Comparison of ENCODE assay signal across 9 cellular contexts in the genomic region with DNA sequence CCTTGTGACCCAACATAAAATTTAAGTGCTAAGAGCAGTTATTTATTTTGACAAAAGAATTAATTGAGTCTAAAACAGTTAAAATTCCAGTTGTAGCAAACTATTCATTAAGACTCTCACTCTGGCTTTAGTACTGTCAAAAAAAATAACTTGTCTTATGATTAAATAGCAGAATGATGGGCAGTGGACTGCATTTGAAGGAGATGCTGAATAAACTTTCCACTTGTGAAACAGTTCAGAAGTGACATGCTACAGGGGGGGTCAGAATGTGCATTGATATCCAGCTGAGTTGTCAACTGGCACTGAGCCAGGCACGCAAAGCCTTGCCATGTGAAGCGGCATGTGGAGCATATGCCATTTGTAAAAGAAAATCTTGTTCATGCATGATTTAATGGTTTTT.
DNase-seq lines count a peak whose midpoint lies in the region; ATAC-seq and TF ChIP-seq lines count a peak whose summit lies in the region.
"Had no signal": no experiment of that assay in that cellular context is flagged by ENCODE, and none has a peak within 500 bp of the region (broad histone marks: within the 10 kb centered on the region; RNA-seq: fewer than 3 reads in every experiment).

No MANE protein-coding gene starts in this region.

- intact Hi-C loops in psoas muscle (cut with DNase I): loop anchor here in 1 of 2 donors (10.0 kb wide), 1 partner anchor 117 kb away; no protein-coding TSS in a partner anchor
- intact Hi-C loops in activated CD4-positive, alpha-beta memory T cell treated with anti-CD3 and anti-CD28 coated beads for 36 hours (cut with micrococcal nuclease): no loop called here

- H3K9me3 ChIP-seq in GM23248 (ENCODE audit: low read depth): no peaks in the 10 kb centered on the region
- H3K9me3 ChIP-seq in psoas muscle: no peaks in the 10 kb centered on the region

- CTCF ChIA-PET in activated CD8-positive, alpha-beta memory T cell treated with anti-CD3 and anti-CD28 coated beads, Interleukin-2, amount 10 ng/mL, durations not matched to agents 7 days and 5 days (lab: Charles Lee): no interaction called here
- CTCF ChIA-PET in activated CD4-positive, alpha-beta memory T cell treated with anti-CD3 and anti-CD28 coated beads for 36 hours (lab: Charles Lee): no interaction called here

- WGBS in GM23248 (ENCODE audit: low coverage in 1 of 2, low lambda C conversion rate in 2 of 2, missing lambda C conversion rate in 2 of 2), 2 experiments: 3 to 4% methylated on average over 2 of the region's 2 CpGs
- WGBS in psoas muscle, 3 donors: 26 to 38% (median 28%) methylated on average over 2 of the region's 2 CpGs

- POLR2A ChIA-PET in activated CD4-positive, alpha-beta memory T cell treated with anti-CD3 and anti-CD28 coated beads for 36 hours (lab: Charles Lee): no interaction called here

- no peaks in the 10 kb centered on the region for H4K20me1 ChIP-seq in GM23248 (ENCODE audit: insufficient read depth)

- peak overlapping the region; percentile 74 for H3K4me2 ChIP-seq in GM23248 (ENCODE audit: unreplicated experiment)

- DNase-seq in GM23248: peak; percentile 84
- peak; percentile 81 for DNase-seq in NCI-H226
- DNase-seq in dedifferentiated amniotic fluid mesenchymal stem cell (ENCODE audit: extremely low spot score): peak; percentile 39
- peak; percentile 34 to 65 for DNase-seq in psoas muscle
- no peak for DNase-seq in activated CD8-positive, alpha-beta memory T cell treated with anti-CD3 and anti-CD28 coated beads, Interleukin-2, amount 10 ng/mL, durations not matched to agents 7 days and 5 days
- DNase-seq in NK-92 treated with Interleukin-12 subunit alpha and Interleukin-12 subunit beta, amount 100 ng/mL, for 24 hours (lab: John Stamatoyannopoulos, UW): no peak
- no peak for DNase-seq in activated CD4-positive, alpha-beta memory T cell treated with anti-CD3 and anti-CD28 coated beads for 36 hours

- H3K27me3 Mint-ChIP-seq in activated CD8-positive, alpha-beta memory T cell treated with anti-CD3 and anti-CD28 coated beads, Interleukin-2, amount 10 ng/mL, durations not matched to agents 7 days and 5 days: no peaks in the 10 kb centered on the region
- H3K27me3 Mint-ChIP-seq in activated CD4-positive, alpha-beta memory T cell treated with anti-CD3 and anti-CD28 coated beads for 36 hours: no peaks in the 10 kb centered on the region

- in situ Hi-C loops in GM23248 (cut with MboI): no loop called here

- H3K4me1 Mint-ChIP-seq in activated CD8-positive, alpha-beta memory T cell treated with anti-CD3 and anti-CD28 coated beads, Interleukin-2, amount 10 ng/mL, durations not matched to agents 7 days and 5 days: no peaks in the 10 kb centered on the region
- H3K4me1 Mint-ChIP-seq in activated CD4-positive, alpha-beta memory T cell treated with anti-CD3 and anti-CD28 coated beads for 36 hours (ENCODE audit: low read depth): no peaks in the 10 kb centered on the region

- H3K9me3 Mint-ChIP-seq in activated CD8-positive, alpha-beta memory T cell treated with anti-CD3 and anti-CD28 coated beads, Interleukin-2, amount 10 ng/mL, durations not matched to agents 7 days and 5 days (ENCODE audit: low read depth): no peaks in the 10 kb centered on the region
- no peaks in the 10 kb centered on the region for H3K9me3 Mint-ChIP-seq in activated CD4-positive, alpha-beta memory T cell treated with anti-CD3 and anti-CD28 coated beads for 36 hours

- no peaks in the 10 kb centered on the region for H3K27me3 ChIP-seq in GM23248 (replicated peaks; ENCODE audit: insufficient read depth)
- no peaks in the 10 kb centered on the region for H3K27me3 ChIP-seq in psoas muscle (ENCODE audit: insufficient read depth in 3 of 3, low read length in 2 of 3)

- H3K36me3 ChIP-seq in GM23248 (ENCODE audit: low read depth) (0 out of 2 replicates have a peak, but pooled peaks cover 8% of the 10 kb centered on the region), psoas muscle (ENCODE audit: insufficient read depth in 1 of 2, low read depth in 1 of 2) (peaks cover 0 to 40% of the 10 kb centered on the region in 2 donors)

- ATAC-seq in psoas muscle: peak in 2 of 4 donors; percentile 59 to 76
- no peak for ATAC-seq in GM19395 (IDR thresholded peaks at IDR 0.05; ENCODE audit: unreplicated experiment)
- ATAC-seq in activated CD8-positive, alpha-beta memory T cell treated with anti-CD3 and anti-CD28 coated beads, Interleukin-2, amount 10 ng/mL, durations not matched to agents 7 days and 5 days: no peak

- H3K4me3 Mint-ChIP-seq in activated CD8-positive, alpha-beta memory T cell treated with anti-CD3 and anti-CD28 coated beads, Interleukin-2, amount 10 ng/mL, durations not matched to agents 7 days and 5 days: no peak overlapping the region
- no peak overlapping the region for H3K4me3 Mint-ChIP-seq in activated CD4-positive, alpha-beta memory T cell treated with anti-CD3 and anti-CD28 coated beads for 36 hours

- peak overlapping the region; percentile 56 for H3K4me3 ChIP-seq in GM23248
- no peak overlapping the region for H3K4me3 ChIP-seq in psoas muscle
- H3K4me3 ChIP-seq: lung had no signal

- H3K27ac Mint-ChIP-seq in activated CD8-positive, alpha-beta memory T cell treated with anti-CD3 and anti-CD28 coated beads, Interleukin-2, amount 10 ng/mL, durations not matched to agents 7 days and 5 days: no peak overlapping the region
- no peak overlapping the region for H3K27ac Mint-ChIP-seq in activated CD4-positive, alpha-beta memory T cell treated with anti-CD3 and anti-CD28 coated beads for 36 hours

- peaks cover 32% of the 10 kb centered on the region for H3F3A ChIP-seq in GM23248 (ENCODE audit: insufficient read depth)

- H3K9me2 ChIP-seq in GM23248 (ENCODE audit: insufficient read depth): no peaks in the 10 kb centered on the region; the same call in 1 of the 2 replicates

- TF ChIP-seq CTCF in psoas muscle (IDR thresholded peaks at IDR 0.05): no peak

- H3K27ac ChIP-seq in GM23248: peak overlapping the region; percentile 64
- no peak overlapping the region for H3K27ac ChIP-seq in psoas muscle

- H3K9ac ChIP-seq in GM23248: peak overlapping the region; percentile 43

- H2AFZ ChIP-seq in GM23248: no peak overlapping the region

- no peaks in the 10 kb centered on the region for H3K36me3 Mint-ChIP-seq in activated CD8-positive, alpha-beta memory T cell treated with anti-CD3 and anti-CD28 coated beads, Interleukin-2, amount 10 ng/mL, durations not matched to agents 7 days and 5 days
- H3K36me3 Mint-ChIP-seq in activated CD4-positive, alpha-beta memory T cell treated with anti-CD3 and anti-CD28 coated beads for 36 hours: no peaks in the 10 kb centered on the region

- H3K79me2 ChIP-seq in GM23248 (ENCODE audit: insufficient read depth): peaks cover 6% of the 10 kb centered on the region; the same call in 1 of the 2 replicates

- peaks cover 37% of the 10 kb centered on the region for H3K4me1 ChIP-seq in GM23248 (ENCODE audit: insufficient read depth)
- peaks cover 4% of the 10 kb centered on the region for H3K4me1 ChIP-seq in psoas muscle

Comparison
In these comparisons a context has a peak if more than half of its experiments do, and no peak if none do; other contexts are left out.
1. DNase-seq: peak in GM23248 (single experiment), NCI-H226 (single experiment), dedifferentiated amniotic fluid mesenchymal stem cell (single experiment) and psoas muscle (2 of 2); none in activated CD8-positive, alpha-beta memory T cell treated with anti-CD3 and anti-CD28 coated beads, Interleukin-2, amount 10 ng/mL, durations not matched to agents 7 days and 5 days (single experiment), NK-92 treated with Interleukin-12 subunit alpha and Interleukin-12 subunit beta, amount 100 ng/mL, for 24 hours (single experiment) and activated CD4-positive, alpha-beta memory T cell treated with anti-CD3 and anti-CD28 coated beads for 36 hours (single experiment).